In genomic region chr9:91289244-91289643, GRCh38 we compare ENCODE assay signal across 19 cellular contexts.
"Had no signal": no experiment of that assay in that cellular context is flagged by ENCODE, and none has a peak within 500 bp of the region (broad histone marks: within the 10 kb centered on the region; RNA-seq: fewer than 3 reads in every experiment).

No MANE protein-coding gene starts in this region.

- H3K4me1 Mint-ChIP-seq: memory B cell, nephron had no signal

- H3K4me3 Mint-ChIP-seq: activated CD8-positive, alpha-beta T cell treated with anti-CD3 and anti-CD28 coated beads, Interleukin-2, amount 10 ng/mL, durations not matched to agents 7 days and 5 days; activated naive CD8-positive, alpha-beta T cell treated with anti-CD3 and anti-CD28 coated beads for 36 hours; memory B cell; nephron; type B pancreatic cell had no signal

- DNase-seq: activated CD4-positive, alpha-beta T cell treated with anti-CD3 and anti-CD28 coated beads for 1 hour; activated CD4-positive, alpha-beta T cell treated with anti-CD3 and anti-CD28 coated beads, Interleukin-2, amount 50 U/mL, for 1 hour; activated CD8-positive, alpha-beta T cell treated with anti-CD3 and anti-CD28 coated beads, Interleukin-2, amount 10 ng/mL, durations not matched to agents 7 days and 5 days; activated naive CD4-positive, alpha-beta T cell treated with Interleukin-2 at 50 U/mL for 16 hours; activated naive CD8-positive, alpha-beta T cell treated with anti-CD3 and anti-CD28 coated beads for 36 hours; central memory CD4-positive, alpha-beta T cell; dermis blood vessel endothelial cell; effector memory CD4-positive, alpha-beta T cell; foreskin keratinocyte; ovary; stimulated activated CD4-positive, alpha-beta T cell treated with anti-CD3 and anti-CD28 coated beads, Interleukin-2, amount 100 ng/mL, for 48 hours; stimulated activated CD8-positive, alpha-beta memory T cell treated with anti-CD3 and anti-CD28 coated beads, Interleukin-4, amount 100 ng/mL, for 48 hours; stimulated activated naive CD4-positive, alpha-beta T cell had no signal

- H3K9me3 ChIP-seq: neutrophil, ovary, prostate gland, thoracic aorta had no signal

- H3K4me3 ChIP-seq: ovary, prostate gland, thoracic aorta had no signal

- H3K27ac Mint-ChIP-seq: activated CD8-positive, alpha-beta T cell treated with anti-CD3 and anti-CD28 coated beads, Interleukin-2, amount 10 ng/mL, durations not matched to agents 7 days and 5 days; activated naive CD8-positive, alpha-beta T cell treated with anti-CD3 and anti-CD28 coated beads for 36 hours; memory B cell; nephron; type B pancreatic cell had no signal

- H3K36me3 ChIP-seq: ovary, prostate gland had no signal

- ATAC-seq: activated CD8-positive, alpha-beta T cell treated with anti-CD3 and anti-CD28 coated beads, Interleukin-2, amount 10 ng/mL, durations not matched to agents 7 days and 5 days; foreskin keratinocyte had no signal

- H3K27me3 Mint-ChIP-seq: activated naive CD8-positive, alpha-beta T cell treated with anti-CD3 and anti-CD28 coated beads for 36 hours; memory B cell; type B pancreatic cell had no signal

- H3K27me3 ChIP-seq: foreskin keratinocyte, neutrophil, ovary had no signal

- H3K4me1 ChIP-seq: foreskin keratinocyte had no signal

- H3K9me3 Mint-ChIP-seq: activated naive CD8-positive, alpha-beta T cell treated with anti-CD3 and anti-CD28 coated beads for 36 hours; memory B cell; type B pancreatic cell had no signal

- H3K27ac ChIP-seq: foreskin keratinocyte, neutrophil, ovary, prostate gland, thoracic aorta had no signal
